Comparison of ENCODE assay signal across 22 cellular contexts in genomic region chr1:82625562-82625961, GRCh38.
"Had no signal": no experiment of that assay in that cellular context is flagged by ENCODE, and none has a peak within 500 bp of the region (broad histone marks: within the 10 kb centered on the region; RNA-seq: fewer than 3 reads in every experiment).

No MANE protein-coding gene starts in this region.

- H3K4me3 Mint-ChIP-seq: activated T-cell treated with anti-CD3 and anti-CD28 coated beads, Interleukin-2, amount 50 U/mL, for 24 hours; activated T-helper 17 cell treated with anti-CD3 and anti-CD28 coated beads, Interleukin-2, amount 50 U/mL, for 72 hours; naive thymus-derived CD8-positive, alpha-beta T cell; neural progenitor cell; stimulated activated memory B cell treated with anti-CD40 and anti-IgM and Interleukin-4, amounts not matched to agents 10 μg/mL and 1 μg/mL and 100 μg/mL, for 72 hours; WTC11 had no signal

- H3K27me3 ChIP-seq: ascending aorta, colonic mucosa, heart left ventricle, neural progenitor cell, sigmoid colon, stomach, suprapubic skin, tibial nerve, uterus had no signal

- H3K9me3 ChIP-seq: colonic mucosa, suprapubic skin, uterus had no signal

- H3K27ac Mint-ChIP-seq: activated naive CD4-positive, alpha-beta T cell treated with anti-CD3 and anti-CD28 coated beads, Interleukin-2, amount 50 U/mL, for 72 hours; activated T-cell treated with anti-CD3 and anti-CD28 coated beads, Interleukin-2, amount 50 U/mL, for 24 hours; activated T-helper 17 cell treated with anti-CD3 and anti-CD28 coated beads, Interleukin-2, amount 50 U/mL, for 72 hours; naive thymus-derived CD8-positive, alpha-beta T cell; neural progenitor cell; progenitor cell of endocrine pancreas; stimulated activated memory B cell treated with anti-CD40 and anti-IgM and Interleukin-4, amounts not matched to agents 10 μg/mL and 1 μg/mL and 100 μg/mL, for 72 hours; WTC11 had no signal

- H3K4me1 ChIP-seq: ascending aorta, colonic mucosa, heart left ventricle, sigmoid colon, stomach, suprapubic skin, tibial nerve, uterus had no signal

- H3K4me3 ChIP-seq: ascending aorta, colonic mucosa, heart left ventricle, neural progenitor cell, sigmoid colon, smooth muscle cell, stomach, suprapubic skin, tibial nerve, uterus had no signal

- H2AFZ ChIP-seq: neural progenitor cell had no signal

- H3K36me3 ChIP-seq: ascending aorta, colonic mucosa, heart left ventricle, sigmoid colon, stomach, suprapubic skin, tibial nerve, uterus had no signal

- H3K4me1 Mint-ChIP-seq: activated T-helper 17 cell treated with anti-CD3 and anti-CD28 coated beads, Interleukin-2, amount 50 U/mL, for 72 hours; naive thymus-derived CD8-positive, alpha-beta T cell; stimulated activated memory B cell treated with anti-CD40 and anti-IgM and Interleukin-4, amounts not matched to agents 10 μg/mL and 1 μg/mL and 100 μg/mL, for 72 hours; WTC11 had no signal

- H3K36me3 Mint-ChIP-seq: activated naive CD4-positive, alpha-beta T cell treated with anti-CD3 and anti-CD28 coated beads, Interleukin-2, amount 50 U/mL, for 72 hours; naive thymus-derived CD8-positive, alpha-beta T cell; stimulated activated memory B cell treated with anti-CD40 and anti-IgM and Interleukin-4, amounts not matched to agents 10 μg/mL and 1 μg/mL and 100 μg/mL, for 72 hours had no signal

- ATAC-seq: activated naive CD4-positive, alpha-beta T cell treated with anti-CD3 and anti-CD28 coated beads, Interleukin-2, amount 50 U/mL, for 72 hours; activated T-helper 17 cell treated with anti-CD3 and anti-CD28 coated beads, Interleukin-2, amount 50 U/mL, for 72 hours; heart left ventricle; left colon; naive thymus-derived CD8-positive, alpha-beta T cell; stimulated activated memory B cell treated with anti-CD40 and anti-IgM and Interleukin-4, amounts not matched to agents 10 μg/mL and 1 μg/mL and 100 μg/mL, for 72 hours; WTC11 had no signal

- H3K27me3 Mint-ChIP-seq: activated T-cell treated with anti-CD3 and anti-CD28 coated beads, Interleukin-2, amount 50 U/mL, for 24 hours; activated T-helper 17 cell treated with anti-CD3 and anti-CD28 coated beads, Interleukin-2, amount 50 U/mL, for 72 hours; progenitor cell of endocrine pancreas; stimulated activated memory B cell treated with anti-CD40 and anti-IgM and Interleukin-4, amounts not matched to agents 10 μg/mL and 1 μg/mL and 100 μg/mL, for 72 hours had no signal

- H3K9ac ChIP-seq: neural progenitor cell had no signal

- H3K27ac ChIP-seq: ascending aorta, colonic mucosa, epithelial cell of prostate, heart left ventricle, neural progenitor cell, sigmoid colon, stomach, suprapubic skin, tibial nerve, uterus had no signal

- H3K4me2 ChIP-seq: neural progenitor cell, smooth muscle cell had no signal

- DNase-seq: activated T-cell treated with anti-CD3 and anti-CD28 coated beads, Interleukin-2, amount 50 U/mL, for 24 hours; colonic mucosa; heart left ventricle; left colon; retina; sigmoid colon; stimulated activated CD4-positive, alpha-beta T cell treated with anti-CD3 and anti-CD28 coated beads, Interleukin-15, amount 100 ng/mL, for 24 hours; stomach; T1000; uterus had no signal
